Comparison of ENCODE assay signal across 8 cellular contexts in the genomic region with DNA sequence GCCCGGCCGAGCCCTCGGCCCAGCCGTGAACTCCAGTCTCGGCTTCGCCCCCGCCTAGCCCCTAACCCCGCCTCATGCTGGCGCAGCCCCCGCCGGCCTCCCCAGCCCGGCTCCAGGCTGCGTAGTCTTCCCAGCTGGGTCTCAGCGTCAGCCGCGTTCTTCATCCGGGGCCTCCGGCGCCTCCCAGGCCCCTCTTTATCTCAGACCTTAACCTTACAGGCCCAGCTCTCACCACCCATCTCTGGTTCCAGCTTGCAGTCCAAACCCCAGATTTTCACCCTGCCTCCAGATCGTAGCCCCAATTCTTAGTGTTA. TPM values are rescaled to one million over a fixed set of nuclear protein-coding genes. Genes with fewer than 3 reads are reported as not detected.
DNase-seq lines count a peak whose midpoint lies in the region; ATAC-seq, FAIRE-seq and TF ChIP-seq lines count a peak whose summit lies in the region.

A gene with protein sequence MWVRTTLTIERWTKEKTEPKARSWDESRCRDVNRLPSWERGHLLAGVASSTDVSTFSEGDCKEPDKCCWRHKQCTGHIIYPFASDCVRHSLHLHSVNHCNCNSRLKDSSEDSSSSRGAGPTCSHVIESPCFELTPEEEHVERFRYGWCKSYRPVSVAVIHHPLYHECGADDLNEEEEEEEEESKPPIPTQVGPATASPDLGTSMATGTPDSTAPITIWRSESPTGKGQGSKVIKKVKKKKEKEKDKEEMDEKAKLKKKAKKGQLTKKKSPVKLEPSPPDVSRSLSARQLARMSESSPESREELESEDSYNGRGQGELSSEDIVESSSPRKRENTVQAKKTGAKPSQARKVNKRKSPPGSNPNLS (minus strand): TSS at position 166 of the 314 bp plus-strand sequence. CDS start 228 bp downstream, outside the sequence.

- H3K27me3 ChIP-seq in CD4-positive, alpha-beta T cell (ENCODE audit: control insufficient read depth, insufficient read depth, low read length): peaks cover 11% of the 10 kb centered on the region
- H3K27me3 ChIP-seq in SJSA1 (replicated peaks): no peaks in the 10 kb centered on the region
- no peaks in the 10 kb centered on the region for H3K27me3 ChIP-seq in endothelial cell of umbilical vein (ENCODE audit: control insufficient read depth in 2 of 2, insufficient read depth in 2 of 2, low read length in 2 of 2)

- peak within 1 kb of the TSS; percentile 11 for H2AFZ ChIP-seq in endothelial cell of umbilical vein (ENCODE audit: low read depth, low read length)

- no peaks in the 10 kb centered on the region for H3K9me3 Mint-ChIP-seq in CD4-positive, alpha-beta T cell

- no peak for TF ChIP-seq POLR2A in endothelial cell of umbilical vein (IDR thresholded peaks at IDR 0.05; ENCODE audit: low read depth, low read length)

- H3K4me1 ChIP-seq in SJSA1 (replicated peaks): peaks cover 29% of the 10 kb centered on the region
- H3K4me1 ChIP-seq in endothelial cell of umbilical vein (ENCODE audit: control insufficient read depth, extremely low read depth, insufficient read depth, low read length): peaks cover 12% of the 10 kb centered on the region

- H3K4me1 Mint-ChIP-seq in CD4-positive, alpha-beta T cell (ENCODE audit: low read depth): peaks cover 20% of the 10 kb centered on the region

- H3K4me3 ChIP-seq in SJSA1 (peak within 1 kb of the TSS; percentile 42), endothelial cell of umbilical vein (replicated peaks in 1 of 3; ENCODE audit: insufficient read depth in 1 of 3, low read depth in 1 of 3, low read length in 3 of 3) (peak within 1 kb of the TSS in 2 of 3 experiments; percentile 39 to 55)

- peak within 1 kb of the TSS; percentile 94 for H3K4me3 Mint-ChIP-seq in CD4-positive, alpha-beta T cell

- H3K36me3 ChIP-seq in SJSA1 (peaks cover 71% of the 10 kb centered on the region), endothelial cell of umbilical vein (ENCODE audit: control insufficient read depth in 2 of 2, extremely low read depth in 1 of 2, insufficient read depth in 2 of 2, low read length in 2 of 2) (peaks cover 0 to 11% of the 10 kb centered on the region in 2 experiments)

- ATAC-seq in CD4-positive, alpha-beta T cell (ENCODE audit: poor library complexity): peak; percentile 45
- ATAC-seq in GM21786 (IDR thresholded peaks at IDR 0.05; ENCODE audit: unreplicated experiment): peak; percentile 28
- ATAC-seq in omental fat pad (ENCODE audit: low FRiP score): peak; percentile 60

- peak within 1 kb of the TSS; percentile 87 for H3K27ac Mint-ChIP-seq in CD4-positive, alpha-beta T cell

- CTCF ChIA-PET in CD4-positive, alpha-beta T cell (lab: Charles Lee): interaction anchor here (0.6 to 3.6 kb wide), 8 partner anchors 8 to 242 kb away, joined by 3 to 24 read pairs (median 7); a partner anchor contains a TSS
- CTCF ChIA-PET in endothelial cell of umbilical vein (lab: Charles Lee): interaction anchor here (0.6 to 5.2 kb wide), 9 partner anchors 8 to 405 kb away, joined by 3 to 21 read pairs (median 5); a partner anchor contains a TSS

- intact Hi-C loops in CD4-positive, alpha-beta T cell (cut with DNase I, micrococcal nuclease): loop anchor here (5.0 to 10.0 kb wide), 3 partner anchors 49 to 357 kb away; a partner anchor contains a TSS
- intact Hi-C loops in endothelial cell of umbilical vein (cut with micrococcal nuclease): loop anchor here (1.0 to 5.0 kb wide), 2 partner anchors 8 to 49 kb away; a partner anchor contains a TSS

- FAIRE-seq in endothelial cell of umbilical vein (lab: Jason Lieb, UNC) (no peak), RCC 7860 (lab: Jason Lieb, UNC) (no peak)

- POLR2A ChIA-PET in CD4-positive, alpha-beta T cell (lab: Charles Lee): interaction anchor here (0.9 to 4.6 kb wide), 18 partner anchors 9 to 582 kb away, joined by 3 to 110 read pairs (median 5); a partner anchor contains a TSS
- POLR2A ChIA-PET in endothelial cell of umbilical vein (lab: Charles Lee): interaction anchor here (0.5 to 1.6 kb wide), 2 partner anchors 8 to 543 kb away, joined by 3 to 12 read pairs; a partner anchor contains a TSS

- dilution Hi-C loops in endothelial cell of umbilical vein (cut with MboI; ENCODE audit: extremely low pct_ligation_motif_present, low sequenced_read_pairs): no loop called here

- H3K9ac ChIP-seq in endothelial cell of umbilical vein (replicated peaks; ENCODE audit: extremely low read depth, insufficient read depth, low read length): peak within 1 kb of the TSS; percentile 61

- H3K9me3 ChIP-seq in CD4-positive, alpha-beta T cell (ENCODE audit: control insufficient read depth, low read length): no peaks in the 10 kb centered on the region
- H3K9me3 ChIP-seq in SJSA1 (replicated peaks): no peaks in the 10 kb centered on the region
- no peaks in the 10 kb centered on the region for H3K9me3 ChIP-seq in endothelial cell of umbilical vein (replicated peaks; ENCODE audit: control insufficient read depth, insufficient read depth, low read length)

- H3K9me1 ChIP-seq in endothelial cell of umbilical vein (replicated peaks; ENCODE audit: control insufficient read depth, extremely low read depth, insufficient read depth, low read length): no peaks in the 10 kb centered on the region

- H3K27me3 Mint-ChIP-seq in CD4-positive, alpha-beta T cell: peaks cover 22% of the 10 kb centered on the region

- H3K4me2 ChIP-seq in endothelial cell of umbilical vein (ENCODE audit: insufficient read depth, low read length): peak within 1 kb of the TSS; percentile 65

- TSS peak; percentile 45 for BruUV-seq in endothelial cell of umbilical vein (replicated peaks; lab: Mats Ljungman, UMichigan)

- peaks cover 4% of the 10 kb centered on the region for H3K79me2 ChIP-seq in endothelial cell of umbilical vein (ENCODE audit: control insufficient read depth, insufficient read depth, low read length)

- no peaks in the 10 kb centered on the region for H4K20me1 ChIP-seq in endothelial cell of umbilical vein (replicated peaks; ENCODE audit: control insufficient read depth, extremely low read depth, insufficient read depth, low read length)

- peak within 1 kb of the TSS; percentile 73 for H3K27ac ChIP-seq in CD4-positive, alpha-beta T cell (ENCODE audit: low read depth, low read length)
- H3K27ac ChIP-seq in SJSA1 (peak within 1 kb of the TSS; percentile 66), endothelial cell of umbilical vein (ENCODE audit: insufficient read depth, low read depth, low read length) (peak within 1 kb of the TSS; percentile 43)

- no peak for TF ChIP-seq CTCF in CD4-positive, alpha-beta T cell (IDR thresholded peaks at IDR 0.05)
- TF ChIP-seq CTCF in endothelial cell of umbilical vein (IDR thresholded peaks at IDR 0.05; ENCODE audit: extremely low read depth in 1 of 2, insufficient read depth in 1 of 2, low read depth in 1 of 2, low read length in 2 of 2) (no peak), omental fat pad (IDR thresholded peaks at IDR 0.05) (no peak)

- no peaks in the 10 kb centered on the region for H3K36me3 Mint-ChIP-seq in CD4-positive, alpha-beta T cell (ENCODE audit: low read depth)

- peak in 7 of 10 experiments; percentile 10 to 35 (median 32) for DNase-seq in CD4-positive, alpha-beta T cell
- no peak for DNase-seq in SJSA1 (ENCODE audit: low read depth in 1 of 2, low spot score in 2 of 2)
- DNase-seq in endothelial cell of umbilical vein (ENCODE audit: low read depth, low spot score): no peak
- no peak for DNase-seq in omental fat pad (ENCODE audit: low spot score)
- no peak for DNase-seq in NCI-H2196 treated with DMSO at 0.1 percent for 48 hours (lab: John Stamatoyannopoulos, UW; ENCODE audit: unreplicated experiment)
- DNase-seq in NCI-H524 treated with DMSO at 0.1 percent for 48 hours (lab: John Stamatoyannopoulos, UW): no peak
- DNase-seq in RCC 7860 (ENCODE audit: low spot score): no peak

TF ChIP-seq in endothelial cell of umbilical vein, 7 proteins besides CTCF, POLR2A, EP300 and RAD21:
- TF ChIP-seq MYC (IDR thresholded peaks at IDR 0.05; ENCODE audit: low read depth, low read length) (no peak), JUN (IDR thresholded peaks at IDR 0.05; ENCODE audit: borderline replicate concordance, insufficient read depth, insufficient read length, low read depth) (no peak), POLR2AphosphoS5 (IDR thresholded peaks at IDR 0.05; ENCODE audit: insufficient read depth, low read depth, low read length) (no peak), GATA2 (IDR thresholded peaks at IDR 0.05; ENCODE audit: insufficient read depth, insufficient read length, low read depth, low read length) (no peak), EZH2 (IDR thresholded peaks at IDR 0.05; ENCODE audit: borderline replicate concordance, low read depth, low read length, severe bottlenecking) (no peak), FOS (IDR thresholded peaks at IDR 0.05; ENCODE audit: borderline replicate concordance, insufficient read depth, low read length) (no peak)
- TF ChIP-seq, protein P1, sequence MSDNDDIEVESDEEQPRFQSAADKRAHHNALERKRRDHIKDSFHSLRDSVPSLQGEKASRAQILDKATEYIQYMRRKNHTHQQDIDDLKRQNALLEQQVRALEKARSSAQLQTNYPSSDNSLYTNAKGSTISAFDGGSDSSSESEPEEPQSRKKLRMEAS (IDR thresholded peaks at IDR 0.05; ENCODE audit: insufficient read depth, insufficient read length): no peak
TF ChIP-seq in endothelial cell of umbilical vein: peak in this region for 0.

RNA-seq across cellular contexts. Expression of the gene that starts here (rescaled TPM):
- total RNA-seq in CD4-positive, alpha-beta T cell: 1 to 10 TPM; 3.5 to 4.1 TPM
- 0.53 and 0.69 TPM in 2 replicates for total RNA-seq in SJSA1 (2014; rRNA removed; shearing (Covaris generic))
- total RNA-seq in endothelial cell of umbilical vein (2.1 and 2.6 TPM in 2 replicates), omental fat pad (1 to 10 TPM; 1.2 to 6.0 (median 1.8) TPM)
- polyA plus RNA-seq in endothelial cell of umbilical vein: 2.0 and 2.1 TPM in 2 replicates
- polyA plus RNA-seq in endothelial cell of umbilical vein (2011; cell fraction: cytosol; rRNA removed): 0.65 and 1.5 TPM in 2 replicates
- 8.1 and 10.7 TPM in 2 replicates for polyA plus RNA-seq in endothelial cell of umbilical vein (2011; cell fraction: nucleus; rRNA removed)
- polyA plus RNA-seq in endothelial cell of umbilical vein (2012): 1.0 and 1.2 TPM in 2 replicates
- 1.2 and 3.5 TPM in 2 replicates for polyA minus RNA-seq in endothelial cell of umbilical vein
- polyA minus RNA-seq in endothelial cell of umbilical vein (2011; cell fraction: cytosol; rRNA and poly(A)+ RNA removed): 1.4 TPM
- polyA minus RNA-seq in endothelial cell of umbilical vein (2011; cell fraction: nucleus; rRNA and poly(A)+ RNA removed): 1.1 and 2.9 TPM in 2 replicates

Comparison
In these comparisons a context has a peak if more than half of its experiments do, and no peak if none do; other contexts are left out.
1. DNase-seq: peak in CD4-positive, alpha-beta T cell (7 of 10); none in SJSA1 (0 of 2), endothelial cell of umbilical vein (single experiment), omental fat pad (single experiment), NCI-H2196 treated with DMSO at 0.1 percent for 48 hours (single experiment), NCI-H524 treated with DMSO at 0.1 percent for 48 hours (single experiment) and RCC 7860 (single experiment).
2. Peak in every context shown above with its lines, with median percentiles within 50 percentile points of each other: ATAC-seq and H3K27ac ChIP-seq.